Comparison of ENCODE assay signal across 8 cellular contexts in genomic region chr15:71780349-71780976, GRCh38. TPM values are rescaled to one million over a fixed set of nuclear protein-coding genes. Genes with fewer than 3 reads are reported as not detected.
A peak's percentile ranks its signal among the peaks of the same experiment; 100 is the strongest.
DNase-seq lines count a peak whose midpoint lies in the region; ATAC-seq, FAIRE-seq and TF ChIP-seq lines count a peak whose summit lies in the region.

No MANE protein-coding gene starts in this region.

- H3K4me3 Mint-ChIP-seq in activated CD8-positive, alpha-beta memory T cell treated with anti-CD3 and anti-CD28 coated beads, Interleukin-2, amount 10 ng/mL, durations not matched to agents 7 days and 5 days: peak overlapping the region; percentile 37

- no peak for FAIRE-seq in pancreas (lab: Jason Lieb, UNC)

- peak overlapping the region; percentile 82 for H3K27ac Mint-ChIP-seq in activated CD8-positive, alpha-beta memory T cell treated with anti-CD3 and anti-CD28 coated beads, Interleukin-2, amount 10 ng/mL, durations not matched to agents 7 days and 5 days

- H3K9me3 ChIP-seq in pancreas: no peaks in the 10 kb centered on the region

- peak overlapping the region in 2 of 4 donors; percentile 28 to 50 for H3K27ac ChIP-seq in pancreas

- H3K4me1 Mint-ChIP-seq in activated CD8-positive, alpha-beta memory T cell treated with anti-CD3 and anti-CD28 coated beads, Interleukin-2, amount 10 ng/mL, durations not matched to agents 7 days and 5 days: peaks cover 27% of the 10 kb centered on the region

- TF ChIP-seq CTCF in fibroblast of pulmonary artery (IDR thresholded peaks at IDR 0.05; ENCODE audit: low read length, missing control alignments): peak; percentile 74
- TF ChIP-seq CTCF in pancreas (IDR thresholded peaks at IDR 0.05): peak; percentile 41 to 67 (median 46)

- H3K4me1 ChIP-seq in pancreas: no peaks in the 10 kb centered on the region

- CTCF ChIA-PET in activated CD8-positive, alpha-beta memory T cell treated with anti-CD3 and anti-CD28 coated beads, Interleukin-2, amount 10 ng/mL, durations not matched to agents 7 days and 5 days (lab: Charles Lee): interaction anchor here (0.6 to 4.8 kb wide), 13 partner anchors 9 to 447 kb away, joined by 3 to 36 read pairs (median 7); no protein-coding TSS in a partner anchor

- H3K36me3 ChIP-seq in pancreas: no peaks in the 10 kb centered on the region

- ATAC-seq in GM19395 (IDR thresholded peaks at IDR 0.05; ENCODE audit: unreplicated experiment) (peak; percentile 61), pancreas (peak; percentile 53 to 81 (median 72)), HG03108 (IDR thresholded peaks at IDR 0.05; ENCODE audit: unreplicated experiment) (no peak)
- peak; percentile 73 for ATAC-seq in activated CD8-positive, alpha-beta memory T cell treated with anti-CD3 and anti-CD28 coated beads, Interleukin-2, amount 10 ng/mL, durations not matched to agents 7 days and 5 days

- H3K27me3 ChIP-seq in pancreas: no peaks in the 10 kb centered on the region

- H3K36me3 Mint-ChIP-seq in activated CD8-positive, alpha-beta memory T cell treated with anti-CD3 and anti-CD28 coated beads, Interleukin-2, amount 10 ng/mL, durations not matched to agents 7 days and 5 days: no peaks in the 10 kb centered on the region

- H3K9me3 Mint-ChIP-seq in activated CD8-positive, alpha-beta memory T cell treated with anti-CD3 and anti-CD28 coated beads, Interleukin-2, amount 10 ng/mL, durations not matched to agents 7 days and 5 days (ENCODE audit: low read depth): no peaks in the 10 kb centered on the region

- 12 to 13% methylated on average over 10 of the region's 10 CpGs for WGBS in pancreas, 2 donors

- peak; percentile 43 for DNase-seq in CD1c-positive myeloid dendritic cell (ENCODE audit: extremely low spot score)
- peak; percentile 9 for DNase-seq in NCI-H226
- peak; percentile 63 for DNase-seq in activated CD8-positive, alpha-beta memory T cell treated with anti-CD3 and anti-CD28 coated beads, Interleukin-2, amount 10 ng/mL, durations not matched to agents 7 days and 5 days
- DNase-seq in fibroblast of pulmonary artery (ENCODE audit: low read depth): peak; percentile 89
- peak in 1 of 6 donors; percentile 34 for DNase-seq in pancreas
- no peak for DNase-seq in amniotic stem cell (lab: John Stamatoyannopoulos, UW)

- intact Hi-C loops in pancreas (cut with DNase I): no loop called here

- H3K4me3 ChIP-seq in fibroblast of pulmonary artery (replicated peaks; ENCODE audit: low read depth, low read length): peak overlapping the region; percentile 41
- no peak overlapping the region for H3K4me3 ChIP-seq in pancreas

- peaks cover 6% of the 10 kb centered on the region for H3K27me3 Mint-ChIP-seq in activated CD8-positive, alpha-beta memory T cell treated with anti-CD3 and anti-CD28 coated beads, Interleukin-2, amount 10 ng/mL, durations not matched to agents 7 days and 5 days

RNA-seq across cellular contexts. Expression of gene NR2E3, which starts 29.9 kb away (rescaled TPM):
- not detected for total RNA-seq in activated CD8-positive, alpha-beta memory T cell treated with anti-CD3 and anti-CD28 coated beads, Interleukin-2, amount 10 ng/mL, durations not matched to agents 7 days and 5 days
- under 1 TPM in 5 of 6 donors, not detected in 1; 0.19 to 0.67 (median 0.34) TPM for total RNA-seq in pancreas
- polyA plus RNA-seq in pancreas: under 1 TPM; 0.59 to 0.80 TPM
